Comparison of ENCODE assay signal across 8 cellular contexts in genomic region chr11:18321991-18322711, GRCh38. TPM values are rescaled to one million over a fixed set of nuclear protein-coding genes. Genes with fewer than 3 reads are reported as not detected.
DNase-seq lines count a peak whose midpoint lies in the region; ATAC-seq and TF ChIP-seq lines count a peak whose summit lies in the region.

Gene GTF2H1 (plus strand): TSS chr11:18322567. CDS start chr11:18333075, 10,508 bp downstream.
A gene with protein sequence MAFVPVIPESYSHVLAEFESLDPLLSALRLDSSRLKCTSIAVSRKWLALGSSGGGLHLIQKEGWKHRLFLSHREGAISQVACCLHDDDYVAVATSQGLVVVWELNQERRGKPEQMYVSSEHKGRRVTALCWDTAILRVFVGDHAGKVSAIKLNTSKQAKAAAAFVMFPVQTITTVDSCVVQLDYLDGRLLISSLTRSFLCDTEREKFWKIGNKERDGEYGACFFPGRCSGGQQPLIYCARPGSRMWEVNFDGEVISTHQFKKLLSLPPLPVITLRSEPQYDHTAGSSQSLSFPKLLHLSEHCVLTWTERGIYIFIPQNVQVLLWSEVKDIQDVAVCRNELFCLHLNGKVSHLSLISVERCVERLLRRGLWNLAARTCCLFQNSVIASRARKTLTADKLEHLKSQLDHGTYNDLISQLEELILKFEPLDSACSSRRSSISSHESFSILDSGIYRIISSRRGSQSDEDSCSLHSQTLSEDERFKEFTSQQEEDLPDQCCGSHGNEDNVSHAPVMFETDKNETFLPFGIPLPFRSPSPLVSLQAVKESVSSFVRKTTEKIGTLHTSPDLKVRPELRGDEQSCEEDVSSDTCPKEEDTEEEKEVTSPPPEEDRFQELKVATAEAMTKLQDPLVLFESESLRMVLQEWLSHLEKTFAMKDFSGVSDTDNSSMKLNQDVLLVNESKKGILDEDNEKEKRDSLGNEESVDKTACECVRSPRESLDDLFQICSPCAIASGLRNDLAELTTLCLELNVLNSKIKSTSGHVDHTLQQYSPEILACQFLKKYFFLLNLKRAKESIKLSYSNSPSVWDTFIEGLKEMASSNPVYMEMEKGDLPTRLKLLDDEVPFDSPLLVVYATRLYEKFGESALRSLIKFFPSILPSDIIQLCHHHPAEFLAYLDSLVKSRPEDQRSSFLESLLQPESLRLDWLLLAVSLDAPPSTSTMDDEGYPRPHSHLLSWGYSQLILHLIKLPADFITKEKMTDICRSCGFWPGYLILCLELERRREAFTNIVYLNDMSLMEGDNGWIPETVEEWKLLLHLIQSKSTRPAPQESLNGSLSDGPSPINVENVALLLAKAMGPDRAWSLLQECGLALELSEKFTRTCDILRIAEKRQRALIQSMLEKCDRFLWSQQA (minus strand): TSS chr11:18322140. CDS start chr11:18317858, 4,282 bp downstream.

- H3K36me3 Mint-ChIP-seq in activated naive CD8-positive, alpha-beta T cell treated with anti-CD3 and anti-CD28 coated beads, Interleukin-2, amount 50 U/mL, for 24 hours (ENCODE audit: low read depth), result peaks cover 35% of the 10 kb centered on the region

- H3K4me3 ChIP-seq in GM12864 (ENCODE audit: low read depth, low read length) (peak within 1 kb of the TSS; percentile 74), parathyroid adenoma (ENCODE audit: low read depth, low read length) (peak within 1 kb of the TSS; percentile 95), tibial nerve (peak within 1 kb of the TSS; percentile 81 to 84 (median 83))

- ATAC-seq in HG02759 (IDR thresholded peaks at IDR 0.05; ENCODE audit: unreplicated experiment), result peak; percentile 87
- ATAC-seq in activated naive CD8-positive, alpha-beta T cell treated with anti-CD3 and anti-CD28 coated beads, Interleukin-2, amount 50 U/mL, for 24 hours, result peak; percentile 96
- peak; percentile 99 for ATAC-seq in Right ventricle myocardium superior (ENCODE audit: poor library complexity)

- intact Hi-C loops in Right ventricle myocardium superior (cut with DNase I), result loop anchor here (5.0 kb wide), 1 partner anchor 75 kb away; no protein-coding TSS in a partner anchor

- 1% methylated on average over 40 to 42 of the region's 61 CpGs for WGBS in tibial nerve, 2 donors

- H3K4me1 ChIP-seq in parathyroid adenoma, result no peaks in the 10 kb centered on the region
- peaks cover 0 to 63% (median 34%) of the 10 kb centered on the region in 4 donors for H3K4me1 ChIP-seq in tibial nerve

- no peaks in the 10 kb centered on the region for H3K36me3 ChIP-seq in parathyroid adenoma (ENCODE audit: control insufficient read depth, insufficient read depth, low read length)
- peaks cover 0 to 18% (median 0%) of the 10 kb centered on the region in 3 donors for H3K36me3 ChIP-seq in tibial nerve

- H3K27ac ChIP-seq in parathyroid adenoma (peak within 1 kb of the TSS; percentile 96), tibial nerve (peak within 1 kb of the TSS; percentile 93 to 99 (median 98))

- peak within 1 kb of the TSS; percentile 57 for H3K9ac ChIP-seq in parathyroid adenoma

- H3K9me3 Mint-ChIP-seq in activated naive CD8-positive, alpha-beta T cell treated with anti-CD3 and anti-CD28 coated beads, Interleukin-2, amount 50 U/mL, for 24 hours, result no peaks in the 10 kb centered on the region

- peak within 1 kb of the TSS; percentile 88 for H3K4me2 ChIP-seq in parathyroid adenoma (ENCODE audit: low read length)

- no peak for TF ChIP-seq CTCF in GM12864 (IDR thresholded peaks at IDR 0.05; ENCODE audit: low read depth, low read length, missing control alignments)
- TF ChIP-seq CTCF in parathyroid adenoma (IDR thresholded peaks at IDR 0.05), result no peak
- peak in 2 of 5 experiments; percentile 39 to 57 for TF ChIP-seq CTCF in tibial nerve (IDR thresholded peaks at IDR 0.05)

- H2AFZ ChIP-seq in parathyroid adenoma, result peak within 1 kb of the TSS; percentile 95

- H3K27ac Mint-ChIP-seq in activated naive CD8-positive, alpha-beta T cell treated with anti-CD3 and anti-CD28 coated beads, Interleukin-2, amount 50 U/mL, for 24 hours, result peak within 1 kb of the TSS; percentile 99

- peak within 1 kb of the TSS; percentile 96 for H3K4me3 Mint-ChIP-seq in activated naive CD8-positive, alpha-beta T cell treated with anti-CD3 and anti-CD28 coated beads, Interleukin-2, amount 50 U/mL, for 24 hours

- no peaks in the 10 kb centered on the region for H3K27me3 Mint-ChIP-seq in activated naive CD8-positive, alpha-beta T cell treated with anti-CD3 and anti-CD28 coated beads, Interleukin-2, amount 50 U/mL, for 24 hours

- peak; percentile 85 to 94 for TF ChIP-seq POLR2A in tibial nerve (IDR thresholded peaks at IDR 0.05)

- H3K79me2 ChIP-seq in parathyroid adenoma, result peaks cover 19% of the 10 kb centered on the region

- H3K9me3 ChIP-seq in parathyroid adenoma (ENCODE audit: control insufficient read depth, low read length) (no peaks in the 10 kb centered on the region), tibial nerve (no peaks in the 10 kb centered on the region)

- TF ChIP-seq EP300 in tibial nerve (IDR thresholded peaks at IDR 0.05), result peak; percentile 98 to 99

- DNase-seq in GM12864 (ENCODE audit: low read depth) (peak; percentile 98), NCI-H1417 (lab: John Stamatoyannopoulos, UW) (peak; percentile 98 to 99 (median 99)), SW 1271 (lab: John Stamatoyannopoulos, UW) (peak; percentile 96 to 97), Right ventricle myocardium superior (peak; percentile 96), tibial nerve (ENCODE audit: low spot score in 2 of 2) (peak; percentile 89 to 96)
- DNase-seq in activated naive CD8-positive, alpha-beta T cell treated with anti-CD3 and anti-CD28 coated beads, Interleukin-2, amount 50 U/mL, for 24 hours, result peak; percentile 95

- H3K27me3 ChIP-seq in parathyroid adenoma (ENCODE audit: control insufficient read depth, insufficient read depth, low read length), result no peaks in the 10 kb centered on the region
- H3K27me3 ChIP-seq in tibial nerve, result no peaks in the 10 kb centered on the region

- H3K4me1 Mint-ChIP-seq in activated naive CD8-positive, alpha-beta T cell treated with anti-CD3 and anti-CD28 coated beads, Interleukin-2, amount 50 U/mL, for 24 hours, result peaks cover 70% of the 10 kb centered on the region

RNA-seq across cellular contexts. Expression of gene GTF2H1, which starts in this region (rescaled TPM):
- 24.4 TPM for total RNA-seq in Right ventricle myocardium superior
- total RNA-seq in tibial nerve, result 10 to 100 TPM; 38.7 to 62.2 (median 53.4) TPM

RNA-seq across cellular contexts. Expression of the second gene that starts in this region (rescaled TPM):
- 11.4 TPM for total RNA-seq in Right ventricle myocardium superior
- 100 to 1,000 TPM in 1 of 4 donors, 10 to 100 TPM in 3; 42.6 to 101 (median 65.2) TPM for total RNA-seq in tibial nerve

Comparison
In these comparisons a context has a peak if more than half of its experiments do, and no peak if none do; other contexts are left out.
1. Peak in every context shown above with its lines: DNase-seq, ATAC-seq, H3K4me3 ChIP-seq and H3K27ac ChIP-seq.